13 cellular contexts compared by ENCODE assay signal in the genomic region with DNA sequence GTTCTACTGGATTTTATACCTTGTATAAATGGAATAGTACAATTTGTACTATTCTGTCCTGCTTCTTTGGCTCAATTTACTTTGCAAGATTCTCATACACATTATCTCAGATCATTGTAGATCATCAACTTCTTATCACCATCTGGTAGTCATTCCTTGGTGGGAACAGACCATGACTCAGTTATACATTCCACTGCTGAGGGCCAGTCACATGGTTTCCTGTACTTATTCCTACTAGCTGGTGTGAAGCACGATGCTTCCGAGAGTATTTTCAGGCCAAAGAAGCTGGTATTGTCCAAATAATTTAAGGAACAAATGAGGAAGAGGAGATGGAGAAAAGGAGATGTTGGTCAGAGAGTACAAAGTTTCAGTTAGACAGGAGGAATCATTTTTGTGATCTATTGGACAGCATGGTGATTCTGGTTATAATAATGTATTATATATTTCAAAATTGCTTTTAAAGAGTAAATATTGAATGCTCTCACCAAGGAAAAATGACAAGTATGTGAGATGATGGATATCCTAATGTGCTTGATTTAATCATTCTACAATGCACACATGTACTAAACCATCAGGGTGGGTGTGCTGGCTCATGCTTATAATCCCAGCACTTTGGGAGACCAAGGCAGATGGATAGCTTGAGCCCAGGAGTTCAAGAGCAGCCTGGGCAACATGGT.
DNase-seq lines count a peak whose midpoint lies in the region; ATAC-seq and TF ChIP-seq lines count a peak whose summit lies in the region.
"Had no signal": no experiment of that assay in that cellular context is flagged by ENCODE, and none has a peak within 500 bp of the region (broad histone marks: within the 10 kb centered on the region; RNA-seq: fewer than 3 reads in every experiment).

No MANE protein-coding gene starts in this region.

- no peak overlapping the region for H3K4me3 ChIP-seq in foreskin fibroblast (ENCODE audit: low read depth in 1 of 2, low read length in 2 of 2)
- no peak overlapping the region for H3K4me3 ChIP-seq in H7 (ENCODE audit: insufficient read depth, low read depth, low read length)
- H3K4me3 ChIP-seq in heart right ventricle, result no peak overlapping the region
- H3K4me3 ChIP-seq: SJCRH30, upper lobe of left lung had no signal

- H3K36me3 ChIP-seq in H7 (replicated peaks; ENCODE audit: control insufficient read depth, insufficient read depth, low read length), result no peaks in the 10 kb centered on the region
- no peaks in the 10 kb centered on the region for H3K36me3 ChIP-seq in heart right ventricle
- H3K36me3 ChIP-seq: SJCRH30, upper lobe of left lung had no signal

- no peaks in the 10 kb centered on the region for H3K27me3 ChIP-seq in H7 (ENCODE audit: control insufficient read depth, insufficient read depth, low read length)
- H3K27me3 ChIP-seq in heart right ventricle, result peaks cover 0 to 7% (median 0%) of the 10 kb centered on the region in 7 donors
- H3K27me3 ChIP-seq: upper lobe of left lung had no signal

- peak; percentile 81 for DNase-seq in A172 (ENCODE audit: low spot score)
- peak; percentile 72 for DNase-seq in HCEC 1CT
- DNase-seq in amniotic stem cell (lab: John Stamatoyannopoulos, UW), result peak; percentile 24
- DNase-seq in foreskin fibroblast, result peak; percentile 90 to 93
- DNase-seq in H7, result no peak
- no peak for DNase-seq in activated CD4-positive, alpha-beta T cell treated with anti-CD3 and anti-CD28 coated beads, Interleukin-2, amount 50 U/mL, for 1 hour
- DNase-seq in heart right ventricle, result no peak
- DNase-seq: activated CD8-positive, alpha-beta memory T cell treated with anti-CD3 and anti-CD28 coated beads, Interleukin-2, amount 10 ng/mL, durations not matched to agents 7 days and 5 days; NCI-H748 treated with DMSO at 0.1 percent for 48 hours; SJCRH30; upper lobe of left lung had no signal

- TF ChIP-seq CTCF in foreskin fibroblast (IDR thresholded peaks at IDR 0.05; ENCODE audit: low read depth, low read length) (no peak), heart right ventricle (IDR thresholded peaks at IDR 0.05) (no peak)

- no peaks in the 10 kb centered on the region for H3K9me3 ChIP-seq in heart right ventricle
- H3K9me3 ChIP-seq: SJCRH30, upper lobe of left lung had no signal

- 76 to 84% methylated on average over 2 of the region's 2 CpGs for WGBS in heart right ventricle, 2 donors

- H3K27ac ChIP-seq in heart right ventricle, result no peak overlapping the region
- H3K27ac ChIP-seq: SJCRH30, upper lobe of left lung had no signal

- ATAC-seq in HG03175 (IDR thresholded peaks at IDR 0.05; ENCODE audit: unreplicated experiment) (no peak), heart right ventricle (no peak)
- ATAC-seq: activated CD8-positive, alpha-beta memory T cell treated with anti-CD3 and anti-CD28 coated beads, Interleukin-2, amount 10 ng/mL, durations not matched to agents 7 days and 5 days; activated naive CD4-positive, alpha-beta T cell treated with anti-CD3 and anti-CD28 coated beads, Interleukin-2, amount 50 U/mL, for 72 hours had no signal

- intact Hi-C loops in heart right ventricle (cut with DNase I), result loop anchor here in 1 of 10 donors (10.0 kb wide), 1 partner anchor 499 kb away; the partner anchor contains the start of gene NFIL3

- peaks cover 0 to 6% (median 3%) of the 10 kb centered on the region in 9 donors for H3K4me1 ChIP-seq in heart right ventricle
- H3K4me1 ChIP-seq: SJCRH30 had no signal

Comparison
In these comparisons a context has a peak if more than half of its experiments do, and no peak if none do; other contexts are left out.
1. DNase-seq: peak in A172 (single experiment), HCEC 1CT (single experiment), amniotic stem cell (single experiment) and foreskin fibroblast (2 of 2); none in H7 (single experiment), activated CD4-positive, alpha-beta T cell treated with anti-CD3 and anti-CD28 coated beads, Interleukin-2, amount 50 U/mL, for 1 hour (single experiment) and heart right ventricle (0 of 2).